Comparison of ENCODE assay signal across 8 cellular contexts in the genomic region with DNA sequence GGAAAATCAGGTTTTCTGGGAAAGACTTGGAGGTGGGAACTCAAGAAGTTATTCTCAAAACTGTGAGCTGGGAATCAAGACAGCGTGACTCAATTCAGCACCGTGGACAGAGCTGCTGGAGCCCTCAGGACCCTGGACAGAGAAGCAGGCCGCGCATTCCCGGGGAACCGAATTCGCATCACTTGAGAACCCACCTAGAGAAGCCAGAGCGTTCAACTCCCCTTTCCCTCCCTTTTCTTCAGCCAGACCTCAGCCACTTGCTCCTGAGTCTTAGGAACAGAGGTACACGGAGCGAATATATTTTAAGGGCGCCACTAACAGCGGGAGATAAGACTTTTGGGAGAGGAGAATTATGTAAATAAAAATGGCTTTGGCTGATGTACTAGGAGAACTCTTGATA. TPM values are rescaled to one million over a fixed set of nuclear protein-coding genes. Genes with fewer than 3 reads are reported as not detected.
DNase-seq lines count a peak whose midpoint lies in the region; TF ChIP-seq lines count a peak whose summit lies in the region.

No MANE protein-coding gene starts in this region.

- WGBS in lower leg skin, 2 donors = 1 to 3% methylated on average over 12 of the region's 12 CpGs

- DNase-seq in AG10803 (ENCODE audit: low read depth) (peak; percentile 61), dermis microvascular lymphatic vessel endothelial cell (ENCODE audit: low read depth in 2 of 2) (peak; percentile 40 to 72), lower leg skin (ENCODE audit: low spot score in 2 of 2) (peak; percentile 58 to 93), NCI-H1417 treated with DMSO at 0.1 percent for 48 hours (lab: John Stamatoyannopoulos, UW) (no peak), NCI-H748 treated with DMSO at 0.1 percent for 48 hours (lab: John Stamatoyannopoulos, UW) (no peak)
- DNase-seq in Jurkat, Clone E6-1 (ENCODE audit: low read depth, low spot score) = peak; percentile 65
- peak; percentile 82 for DNase-seq in activated CD4-positive, alpha-beta T cell treated with anti-CD3 and anti-CD28 coated beads, Interleukin-2, amount 50 U/mL, for 1 hour
- peak; percentile 53 to 66 (median 56) for DNase-seq in stimulated activated CD4-positive, alpha-beta T cell treated with anti-CD3 and anti-CD28 coated beads, TNF-alpha, amount 100 ng/mL, for 4 hours (ENCODE audit: low read depth in 3 of 3)

- intact Hi-C loops in lower leg skin (cut with DNase I; ENCODE audit: low total_unique reads) = no loop called here

- H3K4me3 ChIP-seq in AG10803 (ENCODE audit: low read length) (no peak overlapping the region), lower leg skin (ENCODE audit: low read depth, poor library complexity, severe bottlenecking) (no peak overlapping the region)
- no peak overlapping the region for H3K4me3 ChIP-seq in Jurkat, Clone E6-1 (ENCODE audit: low read length)

- TF ChIP-seq CTCF in AG10803 (conservative IDR thresholded peaks at IDR 0.05; ENCODE audit: low read length) (no peak), lower leg skin (IDR thresholded peaks at IDR 0.05) (no peak)

- TF ChIP-seq POLR2A in lower leg skin (IDR thresholded peaks at IDR 0.05) = no peak

RNA-seq across cellular contexts. Expression of a gene that starts 2.0 kb away (rescaled TPM):
- polyA plus RNA-seq in Jurkat, Clone E6-1 (2012; ENCODE audit: insufficient read depth, insufficient read length) = not detected
- total RNA-seq in dermis microvascular lymphatic vessel endothelial cell = not detected in 2 replicates
- total RNA-seq in lower leg skin = not detected

RNA-seq across cellular contexts. Expression of a gene that starts 23.5 kb away (rescaled TPM):
- 31.5 TPM for polyA plus RNA-seq in Jurkat, Clone E6-1 (2012; ENCODE audit: insufficient read depth, insufficient read length)
- total RNA-seq in dermis microvascular lymphatic vessel endothelial cell (21.2 and 27.4 TPM in 2 replicates), lower leg skin (10 to 100 TPM; 23.9 to 47.2 (median 39.9) TPM)

RNA-seq across cellular contexts. Expression of a gene that starts 36.1 kb away (rescaled TPM):
- polyA plus RNA-seq in Jurkat, Clone E6-1 (2012; ENCODE audit: insufficient read depth, insufficient read length) = not detected
- not detected in 2 replicates for total RNA-seq in dermis microvascular lymphatic vessel endothelial cell
- total RNA-seq in lower leg skin = not detected

RNA-seq across cellular contexts. Expression of a gene that starts 54.7 kb away (rescaled TPM):
- polyA plus RNA-seq in Jurkat, Clone E6-1 (2012; ENCODE audit: insufficient read depth, insufficient read length) = 3.7 TPM
- total RNA-seq in dermis microvascular lymphatic vessel endothelial cell = 0.25 and 0.51 TPM in 2 replicates
- total RNA-seq in lower leg skin = 100 to 1,000 TPM in 1 of 4 donors, 10 to 100 TPM in 3; 52.3 to 104 (median 56.9) TPM

Comparison
In these comparisons a context has a peak if more than half of its experiments do, and no peak if none do; other contexts are left out.
1. DNase-seq: peak in AG10803 (single experiment), Jurkat, Clone E6-1 (single experiment), activated CD4-positive, alpha-beta T cell treated with anti-CD3 and anti-CD28 coated beads, Interleukin-2, amount 50 U/mL, for 1 hour (single experiment), dermis microvascular lymphatic vessel endothelial cell (2 of 2), lower leg skin (2 of 2) and stimulated activated CD4-positive, alpha-beta T cell treated with anti-CD3 and anti-CD28 coated beads, TNF-alpha, amount 100 ng/mL, for 4 hours (3 of 3); none in NCI-H1417 treated with DMSO at 0.1 percent for 48 hours (single experiment) and NCI-H748 treated with DMSO at 0.1 percent for 48 hours (single experiment).